ENCODE assay signal across 9 cellular contexts in the genomic region with DNA sequence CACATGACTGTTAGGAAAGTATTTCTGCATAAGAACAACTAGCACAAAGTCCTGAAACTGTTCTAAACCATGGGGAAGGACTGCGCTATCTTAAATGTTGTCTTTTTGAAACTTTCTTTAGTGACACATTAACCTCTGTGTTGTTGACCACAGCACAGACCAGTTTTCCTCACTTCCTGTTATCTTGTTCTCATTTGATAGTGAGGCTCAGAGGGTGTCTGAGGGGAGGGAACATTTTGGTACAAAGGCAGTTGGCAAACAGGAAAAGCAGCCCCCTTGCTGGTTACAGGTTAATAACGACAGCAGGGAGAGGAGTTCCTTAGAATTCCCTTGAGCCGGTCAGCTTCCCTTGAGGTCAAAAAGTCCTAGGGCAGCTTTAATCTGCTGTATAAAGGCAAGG.
DNase-seq lines count a peak whose midpoint lies in the region; ATAC-seq and TF ChIP-seq lines count a peak whose summit lies in the region.
"Had no signal": no experiment of that assay in that cellular context is flagged by ENCODE, and none has a peak within 500 bp of the region (broad histone marks: within the 10 kb centered on the region; RNA-seq: fewer than 3 reads in every experiment).

No MANE protein-coding gene starts in this region.

- no peak for TF ChIP-seq POLR2A in body of pancreas (IDR thresholded peaks at IDR 0.05)

- H3K4me3 ChIP-seq in body of pancreas: no peak overlapping the region

- WGBS in body of pancreas, 2 donors: 22 to 29% methylated on average over 3 of the region's 3 CpGs

- no peak for TF ChIP-seq CTCF in body of pancreas (IDR thresholded peaks at IDR 0.05)

- ATAC-seq in GM21367 (IDR thresholded peaks at IDR 0.05; ENCODE audit: unreplicated experiment) (peak; percentile 97), HG03139 (IDR thresholded peaks at IDR 0.05; ENCODE audit: unreplicated experiment) (peak; percentile 99), body of pancreas (peak; percentile 45)

- peaks cover 0 to 5% (median 0%) of the 10 kb centered on the region in 3 donors for H3K9me3 ChIP-seq in body of pancreas

- DNase-seq in ELF-1 (ENCODE audit: low read depth, low spot score) (peak; percentile 65), body of pancreas (no peak), anterior cingulate cortex (lab: John Stamatoyannopoulos, UW) (no peak), pons (ENCODE audit: low spot score) (no peak), NCI-H524 (lab: John Stamatoyannopoulos, UW) (no peak)
- DNase-seq in activated CD4-positive, alpha-beta T cell treated with anti-CD3 and anti-CD28 coated beads, Interleukin-2, amount 50 U/mL, for 4 hours: no peak
- DNase-seq: NCI-H510A had no signal

- H3K27ac ChIP-seq in body of pancreas: peak overlapping the region in 1 of 4 donors; percentile 62

- H3K27me3 ChIP-seq in body of pancreas: no peaks in the 10 kb centered on the region

- H3K4me1 ChIP-seq in body of pancreas: no peaks in the 10 kb centered on the region

- H3K36me3 ChIP-seq in body of pancreas (replicated peaks in 1 of 2; ENCODE audit: insufficient read depth in 1 of 2, low read depth in 2 of 2): no peaks in the 10 kb centered on the region

- intact Hi-C loops in body of pancreas (cut with DNase I): no loop called here

Comparison
In these comparisons a context has a peak if more than half of its experiments do, and no peak if none do; other contexts are left out.
1. ATAC-seq: peak in every context shown above with its lines; median percentile 99 in HG03139; 97 in GM21367; 45 in body of pancreas.